In genomic region chr12:112389228-112389627, GRCh38 we compare ENCODE assay signal across 19 cellular contexts. TPM values are rescaled to one million over a fixed set of nuclear protein-coding genes. Genes with fewer than 3 reads are reported as not detected.
DNase-seq lines count a peak whose midpoint lies in the region; ATAC-seq, FAIRE-seq and TF ChIP-seq lines count a peak whose summit lies in the region.
"Had no signal": no experiment of that assay in that cellular context is flagged by ENCODE, and none has a peak within 500 bp of the region (broad histone marks: within the 10 kb centered on the region; RNA-seq: fewer than 3 reads in every experiment).

No MANE protein-coding gene starts in this region.

- H3K9me3 ChIP-seq in A549: no peaks in the 10 kb centered on the region
- H3K9me3 ChIP-seq: BLaER1 had no signal

- TF ChIP-seq POLR2A in A549 (IDR thresholded peaks at IDR 0.05; ENCODE audit: low read length): no peak

- H3K27ac Mint-ChIP-seq in T-helper 2 cell treated with Interferon-gamma antibody and Interleukin-4, amounts not matched to agents 5 μg/mL and 100 μg/mL, for 36 hours: peak overlapping the region; percentile 36
- H3K27ac Mint-ChIP-seq in activated T-helper 17 cell treated with anti-CD3 and anti-CD28 coated beads, Interleukin-2, amount 50 U/mL, for 72 hours: no peak overlapping the region
- no peak overlapping the region for H3K27ac Mint-ChIP-seq in glutamatergic neuron (ENCODE audit: unreplicated experiment)
- H3K27ac Mint-ChIP-seq: CD8-positive, alpha-beta T cell; GM23338; HFFc6 had no signal

- H3K4me1 ChIP-seq in A549: no peaks in the 10 kb centered on the region

- peaks cover 13% of the 10 kb centered on the region for H3K27me3 Mint-ChIP-seq in T-helper 2 cell treated with Interferon-gamma antibody and Interleukin-4, amounts not matched to agents 5 μg/mL and 100 μg/mL, for 36 hours (ENCODE audit: low read depth)
- no peaks in the 10 kb centered on the region for H3K27me3 Mint-ChIP-seq in activated T-helper 17 cell treated with anti-CD3 and anti-CD28 coated beads, Interleukin-2, amount 50 U/mL, for 72 hours
- H3K27me3 Mint-ChIP-seq in glutamatergic neuron (ENCODE audit: unreplicated experiment): peaks cover 1% of the 10 kb centered on the region

- H3K27ac ChIP-seq in A549: no peak overlapping the region
- H3K27ac ChIP-seq: 22Rv1, BLaER1, HL-60 had no signal

- ATAC-seq in A549 (no peak), left lobe of liver (no peak)
- no peak for ATAC-seq in activated T-helper 17 cell treated with anti-CD3 and anti-CD28 coated beads, Interleukin-2, amount 50 U/mL, for 72 hours (replicated peaks)
- ATAC-seq: CD8-positive, alpha-beta T cell; GM23338 had no signal

- CTCF ChIA-PET in A549 (lab: Yijun Ruan, JAX): interaction anchor here (0.9 to 3.1 kb wide), 3 partner anchors 11 to 191 kb away, joined by 3 to 80 read pairs (median 31); no protein-coding TSS in a partner anchor

- no peak overlapping the region for H3K4me2 ChIP-seq in A549
- H3K4me2 ChIP-seq: BLaER1, GM23338 had no signal

- TF ChIP-seq CTCF in A549 (IDR thresholded peaks at IDR 0.05) (no peak), glutamatergic neuron (IDR thresholded peaks at IDR 0.05; ENCODE audit: partially characterized antibody, unreplicated experiment) (no peak)

- no peaks in the 10 kb centered on the region for H3K9me3 Mint-ChIP-seq in T-helper 2 cell treated with Interferon-gamma antibody and Interleukin-4, amounts not matched to agents 5 μg/mL and 100 μg/mL, for 36 hours
- H3K9me3 Mint-ChIP-seq in activated T-helper 17 cell treated with anti-CD3 and anti-CD28 coated beads, Interleukin-2, amount 50 U/mL, for 72 hours: no peaks in the 10 kb centered on the region
- peaks cover 3% of the 10 kb centered on the region for H3K9me3 Mint-ChIP-seq in glutamatergic neuron (ENCODE audit: unreplicated experiment)
- H3K9me3 Mint-ChIP-seq: CD8-positive, alpha-beta T cell; GM23338; HFFc6 had no signal

- no peak for FAIRE-seq in A549 (lab: Jason Lieb, UNC)
- FAIRE-seq: H54 had no signal

- TF ChIP-seq EP300 in A549 (IDR thresholded peaks at IDR 0.05): no peak

- POLR2A ChIA-PET in A549 (lab: Yijun Ruan, JAX): no interaction called here

- WGBS in A549 (ENCODE audit: missing lambda C conversion rate): 43% methylated on average over 4 of the region's 4 CpGs

- H3K4me3 ChIP-seq in A549: no peak overlapping the region
- H3K4me3 ChIP-seq: BLaER1, GM23338 had no signal

- peaks cover 11% of the 10 kb centered on the region for H3K4me1 Mint-ChIP-seq in T-helper 2 cell treated with Interferon-gamma antibody and Interleukin-4, amounts not matched to agents 5 μg/mL and 100 μg/mL, for 36 hours (ENCODE audit: low read depth)
- H3K4me1 Mint-ChIP-seq in activated T-helper 17 cell treated with anti-CD3 and anti-CD28 coated beads, Interleukin-2, amount 50 U/mL, for 72 hours: peaks cover 9% of the 10 kb centered on the region
- peaks cover 15% of the 10 kb centered on the region for H3K4me1 Mint-ChIP-seq in glutamatergic neuron (ENCODE audit: low read depth, unreplicated experiment)

- no peak for DNase-seq in T-helper 2 cell treated with Interferon-gamma antibody and Interleukin-4, amounts not matched to agents 5 μg/mL and 100 μg/mL, for 36 hours (ENCODE audit: low spot score)
- no peak for DNase-seq in T-helper 2 cell
- no peak for DNase-seq in A549 (ENCODE audit: low read depth in 1 of 2, low spot score in 1 of 2)
- peak; percentile 8 for DNase-seq in left lobe of liver (ENCODE audit: low spot score)
- no peak for DNase-seq in glutamatergic neuron
- DNase-seq in mucosa of gallbladder (ENCODE audit: low spot score): no peak
- DNase-seq in dermis blood vessel endothelial cell: no peak
- DNase-seq: Calu3; CD8-positive, alpha-beta T cell; DMS79 treated with DMSO at 0.1 percent for 48 hours; GF-D8; HCEC 1CT; HFFc6 had no signal

- TF ChIP-seq RAD21 in A549 (conservative IDR thresholded peaks at IDR 0.05 in 1 of 2, IDR thresholded peaks at IDR 0.05 in 1 of 2): no peak

- no peaks in the 10 kb centered on the region for H3K36me3 Mint-ChIP-seq in T-helper 2 cell treated with Interferon-gamma antibody and Interleukin-4, amounts not matched to agents 5 μg/mL and 100 μg/mL, for 36 hours (ENCODE audit: low read depth)
- no peaks in the 10 kb centered on the region for H3K36me3 Mint-ChIP-seq in activated T-helper 17 cell treated with anti-CD3 and anti-CD28 coated beads, Interleukin-2, amount 50 U/mL, for 72 hours (ENCODE audit: low read depth)
- no peaks in the 10 kb centered on the region for H3K36me3 Mint-ChIP-seq in glutamatergic neuron (ENCODE audit: unreplicated experiment)
- H3K36me3 Mint-ChIP-seq: CD8-positive, alpha-beta T cell had no signal

- no peak overlapping the region for H3K4me3 Mint-ChIP-seq in T-helper 2 cell treated with Interferon-gamma antibody and Interleukin-4, amounts not matched to agents 5 μg/mL and 100 μg/mL, for 36 hours
- peak overlapping the region; percentile 7 for H3K4me3 Mint-ChIP-seq in activated T-helper 17 cell treated with anti-CD3 and anti-CD28 coated beads, Interleukin-2, amount 50 U/mL, for 72 hours
- H3K4me3 Mint-ChIP-seq in glutamatergic neuron (ENCODE audit: unreplicated experiment): no peak overlapping the region
- H3K4me3 Mint-ChIP-seq: CD8-positive, alpha-beta T cell; GM23338; HFFc6 had no signal

TF ChIP-seq in A549, 52 proteins besides CTCF, POLR2A, EP300 and RAD21:
- TF ChIP-seq SMC3 (IDR thresholded peaks at IDR 0.05): no peak
- TF ChIP-seq NFE2L2 (conservative IDR thresholded peaks at IDR 0.05; ENCODE audit: low read length): no peak
- TF ChIP-seq SREBF2 (IDR thresholded peaks at IDR 0.05): no peak
- TF ChIP-seq FOSL2 (IDR thresholded peaks at IDR 0.05): no peak
- peak; percentile 26; the same call in 1 of the 2 replicates for TF ChIP-seq FOSL2 (CRISPR knock-in tag; IDR thresholded peaks at IDR 0.05)

RNA-seq across cellular contexts. Expression of gene HECTD4, which starts 7.0 kb away (rescaled TPM):
- polyA plus RNA-seq in A549 (2011; rRNA removed) (14.7 and 21.4 TPM in 2 replicates), A549 (2017; fragmentation: RNase III; extraction: RNeasy Plus Mini Kit Qiagen cat#74134 plus additional on column Dnase treatment) (8.5 to 9.9 TPM (median 9.8 TPM) in 3 replicates)
- 14.7 and 16.5 TPM in 2 replicates for polyA plus RNA-seq in A549 (2012; cell fraction: cytosol; rRNA removed)
- polyA plus RNA-seq in A549 (2012; cell fraction: nucleus; rRNA removed): 46.1 and 61.5 TPM in 2 replicates
- polyA minus RNA-seq in A549 (2011; rRNA and poly(A)+ RNA removed): 37.6 and 41.5 TPM in 2 replicates
- total RNA-seq in activated T-helper 17 cell treated with anti-CD3 and anti-CD28 coated beads, Interleukin-2, amount 50 U/mL, for 72 hours: 10 to 100 TPM; 30.8 to 33.1 TPM
- total RNA-seq in left lobe of liver (34.8 TPM), glutamatergic neuron (ENCODE audit: unreplicated experiment) (261 TPM), mucosa of gallbladder (49.1 TPM), dermis blood vessel endothelial cell (23.1 and 26.7 TPM in 2 replicates)

RNA-seq across cellular contexts. Expression of gene RPL6, which starts 20.2 kb away (rescaled TPM):
- 2,693 and 2,889 TPM in 2 replicates for polyA plus RNA-seq in A549 (2011; rRNA removed)
- polyA plus RNA-seq in A549 (2012; cell fraction: cytosol; rRNA removed): 1,349 and 1,454 TPM in 2 replicates
- 377 and 674 TPM in 2 replicates for polyA plus RNA-seq in A549 (2012; cell fraction: nucleus; rRNA removed)
- 1,572 to 1,776 TPM (median 1,661 TPM) in 3 replicates for polyA plus RNA-seq in A549 (2017; fragmentation: RNase III; extraction: RNeasy Plus Mini Kit Qiagen cat#74134 plus additional on column Dnase treatment)
- 507 and 753 TPM in 2 replicates for polyA minus RNA-seq in A549 (2011; rRNA and poly(A)+ RNA removed)
- 1,000 to 10,000 TPM; 1,630 to 2,257 TPM for total RNA-seq in activated T-helper 17 cell treated with anti-CD3 and anti-CD28 coated beads, Interleukin-2, amount 50 U/mL, for 72 hours
- 449 TPM for total RNA-seq in left lobe of liver
- total RNA-seq in glutamatergic neuron (ENCODE audit: unreplicated experiment): 967 TPM
- total RNA-seq in mucosa of gallbladder: 769 TPM
- 1,017 and 1,050 TPM in 2 replicates for total RNA-seq in dermis blood vessel endothelial cell

RNA-seq across cellular contexts. Expression of gene PTPN11, which starts 29.5 kb away (rescaled TPM):
- polyA plus RNA-seq in A549 (2011; rRNA removed) (111 and 194 TPM in 2 replicates), A549 (2017; fragmentation: RNase III; extraction: RNeasy Plus Mini Kit Qiagen cat#74134 plus additional on column Dnase treatment) (73.1 to 78.6 TPM (median 77.1 TPM) in 3 replicates)
- polyA plus RNA-seq in A549 (2012; cell fraction: cytosol; rRNA removed): 40.4 and 45.9 TPM in 2 replicates
- 26.5 and 32.2 TPM in 2 replicates for polyA plus RNA-seq in A549 (2012; cell fraction: nucleus; rRNA removed)
- polyA minus RNA-seq in A549 (2011; rRNA and poly(A)+ RNA removed): 73.8 and 78.2 TPM in 2 replicates
- 100 to 1,000 TPM in 1 of 2 donors, 10 to 100 TPM in 1; 95.0 to 119 TPM for total RNA-seq in activated T-helper 17 cell treated with anti-CD3 and anti-CD28 coated beads, Interleukin-2, amount 50 U/mL, for 72 hours
- total RNA-seq in left lobe of liver (79.1 TPM), glutamatergic neuron (ENCODE audit: unreplicated experiment) (68.7 TPM), mucosa of gallbladder (96.8 TPM), dermis blood vessel endothelial cell (90.9 and 112 TPM in 2 replicates)
